In the genomic region with DNA sequence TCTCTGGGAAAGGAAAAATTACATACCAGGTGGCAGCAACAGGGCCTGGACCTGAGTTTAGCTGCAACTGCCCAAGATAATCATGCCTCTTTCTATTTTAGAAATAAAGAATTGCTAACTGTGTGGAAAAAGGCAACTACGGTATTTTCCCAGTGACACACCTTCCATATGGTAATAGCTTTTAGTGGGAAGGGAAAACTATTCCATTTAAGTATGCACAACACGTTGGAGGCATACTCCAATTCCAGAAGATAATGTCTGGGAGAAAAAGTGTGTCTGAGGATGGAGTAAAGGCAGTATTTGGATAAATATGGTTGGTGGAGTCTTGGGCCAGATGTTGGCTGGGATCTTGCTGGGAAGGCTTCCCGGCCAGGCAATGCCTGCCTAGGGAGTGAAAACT, we compare ENCODE assay signal across 12 cellular contexts. TPM values are rescaled to one million over a fixed set of nuclear protein-coding genes. Genes with fewer than 3 reads are reported as not detected.
DNase-seq lines count a peak whose midpoint lies in the region; ATAC-seq and TF ChIP-seq lines count a peak whose summit lies in the region.
"Had no signal": no experiment of that assay in that cellular context is flagged by ENCODE, and none has a peak within 500 bp of the region (broad histone marks: within the 10 kb centered on the region; RNA-seq: fewer than 3 reads in every experiment).

No MANE protein-coding gene starts in this region.

- TF ChIP-seq CTCF in esophagus muscularis mucosa (IDR thresholded peaks at IDR 0.05): no peak

- DNase-seq in stimulated activated naive CD8-positive, alpha-beta T cell treated with anti-CD3 and anti-CD28 coated beads, Interleukin-15, amount 100 ng/mL, for 72 hours: no peak
- no peak for DNase-seq in stimulated activated naive CD8-positive, alpha-beta T cell treated with anti-CD3 and anti-CD28 coated beads, Interleukin-15, Interleukin-2, amounts not matched to agents 100 U/mL and 50 U/mL, for 24 hours
- no peak for DNase-seq in esophagus muscularis mucosa (ENCODE audit: extremely low spot score)
- DNase-seq in neuronal stem cell (ENCODE audit: low spot score): no peak
- DNase-seq in activated CD4-positive, CD25-positive, alpha-beta regulatory T cell treated with anti-CD3 and anti-CD28 coated beads, Interleukin-2, amount 50 U/mL, for 72 hours: no peak
- DNase-seq in pons (ENCODE audit: low spot score): no peak
- DNase-seq: NCI-H2171; stimulated activated CD4-positive, alpha-beta T cell treated with anti-CD3 and anti-CD28 coated beads, Interleukin-4, amount 100 ng/mL, for 4 hours had no signal

- no peak overlapping the region for H2BK120ac ChIP-seq in neuronal stem cell (ENCODE audit: low read depth, low read length)

- H3K27ac ChIP-seq in esophagus muscularis mucosa (replicated peaks in 1 of 4): peak overlapping the region; percentile 78 to 92 (median 84)
- H3K27ac ChIP-seq in rectal smooth muscle tissue (ENCODE audit: low read depth, low read length): peak overlapping the region; percentile 70
- H3K27ac ChIP-seq in neuronal stem cell (replicated peaks; ENCODE audit: low read length): no peak overlapping the region

- no peak overlapping the region for H3K4ac ChIP-seq in neuronal stem cell (ENCODE audit: low read length)

- H3K4me2 ChIP-seq in neuronal stem cell (ENCODE audit: insufficient read depth, low read length, poor library complexity, severe bottlenecking): no peak overlapping the region

- no peak overlapping the region for H4K8ac ChIP-seq in neuronal stem cell (ENCODE audit: low read depth, low read length)

- no peak overlapping the region for H3K27ac Mint-ChIP-seq in stimulated activated naive CD8-positive, alpha-beta T cell treated with anti-CD3 and anti-CD28 coated beads, Interleukin-15, amount 100 ng/mL, for 72 hours

- H3K23ac ChIP-seq in neuronal stem cell (ENCODE audit: low read depth, low read length, poor library complexity): no peak overlapping the region

- no peak overlapping the region for H2BK12ac ChIP-seq in neuronal stem cell (ENCODE audit: low read length)

- H2AK5ac ChIP-seq in neuronal stem cell (ENCODE audit: low read depth, low read length): no peak overlapping the region

- intact Hi-C loops in esophagus muscularis mucosa (cut with DNase I): no loop called here

- H3K9me3 ChIP-seq in esophagus muscularis mucosa (no peaks in the 10 kb centered on the region), neuronal stem cell (replicated peaks in 1 of 2; ENCODE audit: control insufficient read depth in 2 of 2, insufficient read depth in 1 of 2, low read depth in 1 of 2, low read length in 2 of 2) (no peaks in the 10 kb centered on the region)
- H3K9me3 ChIP-seq: pancreas had no signal

- TF ChIP-seq EP300 in esophagus muscularis mucosa (IDR thresholded peaks at IDR 0.05): no peak

- no peak overlapping the region for H3K18ac ChIP-seq in neuronal stem cell (ENCODE audit: low read length)

- H3K9ac ChIP-seq in rectal smooth muscle tissue (ENCODE audit: low read length) (no peak overlapping the region), neuronal stem cell (ENCODE audit: low read depth, low read length, poor library complexity) (no peak overlapping the region)

- peaks cover 39% of the 10 kb centered on the region for H3K4me1 Mint-ChIP-seq in stimulated activated naive CD8-positive, alpha-beta T cell treated with anti-CD3 and anti-CD28 coated beads, Interleukin-15, amount 100 ng/mL, for 72 hours

- ATAC-seq in stimulated activated naive CD8-positive, alpha-beta T cell treated with anti-CD3 and anti-CD28 coated beads, Interleukin-15, amount 100 ng/mL, for 72 hours: no peak
- no peak for ATAC-seq in stimulated activated naive CD8-positive, alpha-beta T cell treated with anti-CD3 and anti-CD28 coated beads, Interleukin-15, Interleukin-2, amounts not matched to agents 100 U/mL and 50 U/mL, for 24 hours
- ATAC-seq in HG03159 (IDR thresholded peaks at IDR 0.05; ENCODE audit: unreplicated experiment): no peak

- no peak overlapping the region for H2BK15ac ChIP-seq in neuronal stem cell (ENCODE audit: low read length)

- no peak overlapping the region for H2BK5ac ChIP-seq in neuronal stem cell (ENCODE audit: low read length)

- no peaks in the 10 kb centered on the region for H3K79me1 ChIP-seq in neuronal stem cell (ENCODE audit: low read depth, low read length)

- peaks cover 0 to 4% (median 0%) of the 10 kb centered on the region in 4 donors for H3K36me3 ChIP-seq in esophagus muscularis mucosa
- H3K36me3 ChIP-seq in rectal smooth muscle tissue (ENCODE audit: control insufficient read depth, insufficient read depth, low read length): no peaks in the 10 kb centered on the region
- peaks cover 16 to 83% of the 10 kb centered on the region in 2 donors for H3K36me3 ChIP-seq in neuronal stem cell (replicated peaks in 1 of 2; ENCODE audit: control insufficient read depth in 2 of 2, insufficient read depth in 2 of 2, low read length in 2 of 2)
- H3K36me3 ChIP-seq: pancreas had no signal

- no peak for TF ChIP-seq POLR2A in esophagus muscularis mucosa (IDR thresholded peaks at IDR 0.05; ENCODE audit: low read depth)

- peaks cover 7% of the 10 kb centered on the region for H3K27me3 Mint-ChIP-seq in stimulated activated naive CD8-positive, alpha-beta T cell treated with anti-CD3 and anti-CD28 coated beads, Interleukin-15, amount 100 ng/mL, for 72 hours

- peak overlapping the region; percentile 20 to 49 for H3K4me3 Mint-ChIP-seq in stimulated activated naive CD8-positive, alpha-beta T cell treated with anti-CD3 and anti-CD28 coated beads, Interleukin-15, amount 100 ng/mL, for 72 hours

- no peaks in the 10 kb centered on the region for H3K27me3 ChIP-seq in esophagus muscularis mucosa
- H3K27me3 ChIP-seq in rectal smooth muscle tissue (ENCODE audit: control insufficient read depth, insufficient read depth, low read length): no peaks in the 10 kb centered on the region
- no peaks in the 10 kb centered on the region for H3K27me3 ChIP-seq in neuronal stem cell (ENCODE audit: control insufficient read depth in 3 of 3, insufficient read depth in 3 of 3, low read depth in 1 of 3, low read length in 3 of 3)
- H3K27me3 ChIP-seq: pancreas had no signal

- H2AFZ ChIP-seq in neuronal stem cell (ENCODE audit: low read length): no peak overlapping the region

- H3K4me1 ChIP-seq in esophagus muscularis mucosa: peaks cover 58 to 82% (median 78%) of the 10 kb centered on the region in 4 donors
- H3K4me1 ChIP-seq in rectal smooth muscle tissue (ENCODE audit: control insufficient read depth, insufficient read depth, low read length): peaks cover 50% of the 10 kb centered on the region
- peaks cover 4 to 6% of the 10 kb centered on the region in 2 donors for H3K4me1 ChIP-seq in neuronal stem cell (ENCODE audit: control insufficient read depth in 2 of 2, insufficient read depth in 1 of 2, low read depth in 1 of 2, low read length in 2 of 2)

- 44% methylated on average over 3 of the region's 3 CpGs for WGBS in esophagus muscularis mucosa
- no CpG with 5 or more reads among the region's 3 CpGs for WGBS in neuronal stem cell (ENCODE audit: extremely low coverage in 2 of 2, insufficient read length in 2 of 2, insufficient replicate concordance in 1 of 2), 2 donors

- H4K91ac ChIP-seq in neuronal stem cell (ENCODE audit: low read depth, low read length, poor library complexity): no peak overlapping the region

- H3K4me3 ChIP-seq in esophagus muscularis mucosa: no peak overlapping the region
- no peak overlapping the region for H3K4me3 ChIP-seq in rectal smooth muscle tissue (ENCODE audit: low read length)
- no peak overlapping the region for H3K4me3 ChIP-seq in neuronal stem cell (ENCODE audit: low read length in 2 of 2)
- H3K4me3 ChIP-seq: lung, pancreas had no signal

- no peaks in the 10 kb centered on the region for H3K9me3 Mint-ChIP-seq in stimulated activated naive CD8-positive, alpha-beta T cell treated with anti-CD3 and anti-CD28 coated beads, Interleukin-15, amount 100 ng/mL, for 72 hours

- no peak overlapping the region for H3K14ac ChIP-seq in neuronal stem cell (ENCODE audit: low read length)

RNA-seq across cellular contexts. Expression of gene SH3PXD2B, which starts 40.7 kb away (rescaled TPM):
- total RNA-seq in esophagus muscularis mucosa: 10 to 100 TPM; 41.5 to 66.5 (median 49.2) TPM
- polyA plus RNA-seq in neuronal stem cell (2013, experiment 1 of 2): 24.7 TPM
- 25.6 TPM for polyA plus RNA-seq in neuronal stem cell (2013, experiment 2 of 2)
